ENCODE assay signal across 10 cellular contexts in the genomic region with DNA sequence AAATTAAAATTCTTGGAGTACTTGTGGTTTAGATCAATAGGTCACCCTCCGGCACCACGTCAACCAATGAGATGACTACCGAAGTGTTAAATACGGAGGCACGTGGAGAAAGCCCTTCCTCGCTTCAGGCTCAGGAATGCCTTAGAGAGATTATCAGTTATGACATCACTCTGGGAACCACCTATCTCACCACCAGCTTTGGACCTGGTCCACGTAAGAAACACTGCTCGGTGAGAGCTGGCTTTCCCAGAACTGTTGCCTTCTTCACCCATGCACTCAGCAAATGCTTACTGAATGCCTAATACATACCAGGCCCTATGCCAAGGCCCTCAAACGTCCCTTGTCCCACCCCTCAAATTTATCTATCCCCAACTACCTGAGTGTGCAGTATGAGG.
DNase-seq lines count a peak whose midpoint lies in the region; TF ChIP-seq lines count a peak whose summit lies in the region.
"Had no signal": no experiment of that assay in that cellular context is flagged by ENCODE, and none has a peak within 500 bp of the region (broad histone marks: within the 10 kb centered on the region; RNA-seq: fewer than 3 reads in every experiment).

No MANE protein-coding gene starts in this region.

- peaks cover 0 to 62% (median 26%) of the 10 kb centered on the region in 4 donors for H3K4me1 ChIP-seq in tibial artery

- H3K9me3 Mint-ChIP-seq in HFFc6 = no peaks in the 10 kb centered on the region
- H3K9me3 Mint-ChIP-seq in brain = no peaks in the 10 kb centered on the region
- H3K9me3 Mint-ChIP-seq in mesothelial cell of epicardium = no peaks in the 10 kb centered on the region
- H3K9me3 Mint-ChIP-seq: GM23338 had no signal

- DNase-seq in HFFc6 (peak; percentile 85), mesothelial cell of epicardium (ENCODE audit: low spot score in 2 of 2, unreplicated experiment in 2 of 2) (no peak), tibial artery (peak in 1 of 2 donors; percentile 54), nucleus accumbens (lab: John Stamatoyannopoulos, UW) (no peak), DMS153 (lab: John Stamatoyannopoulos, UW) (no peak)
- DNase-seq in stimulated activated CD4-positive, alpha-beta T cell treated with anti-CD3 and anti-CD28 coated beads, Interleukin-4, amount 100 ng/mL, for 4 hours = no peak
- DNase-seq: activated CD8-positive, alpha-beta memory T cell treated with anti-CD3 and anti-CD28 coated beads, Interleukin-2, amount 50 U/mL, for 4 hours; NCI-H2029 had no signal

- no peaks in the 10 kb centered on the region for H3K27me3 ChIP-seq in tibial artery

- TF ChIP-seq CTCF in HFFc6 (IDR thresholded peaks at IDR 0.05) (no peak), brain (conservative IDR thresholded peaks at IDR 0.05) (no peak), mesothelial cell of epicardium (IDR thresholded peaks at IDR 0.05; ENCODE audit: unreplicated experiment) (no peak), tibial artery (IDR thresholded peaks at IDR 0.05) (no peak)

- H3K4me3 Mint-ChIP-seq in HFFc6 (peak overlapping the region; percentile 69), brain (no peak overlapping the region), mesothelial cell of epicardium (no peak overlapping the region)
- H3K4me3 Mint-ChIP-seq: GM23338 had no signal

- H3K4me1 Mint-ChIP-seq in HFFc6 (ENCODE audit: low read depth) (peaks cover 70% of the 10 kb centered on the region), brain (peaks cover 37% of the 10 kb centered on the region), mesothelial cell of epicardium (peaks cover 72% of the 10 kb centered on the region)

- 0 out of 2 replicates have a peak, but pooled peaks cover 5% of the 10 kb centered on the region for H3K36me3 Mint-ChIP-seq in HFFc6 (ENCODE audit: low read depth)
- peaks cover 32% of the 10 kb centered on the region for H3K36me3 Mint-ChIP-seq in brain
- peaks cover 5% of the 10 kb centered on the region for H3K36me3 Mint-ChIP-seq in mesothelial cell of epicardium

- no peaks in the 10 kb centered on the region for H3K9me3 ChIP-seq in tibial artery

- H3K27ac Mint-ChIP-seq in HFFc6 = peak overlapping the region; percentile 88
- peak overlapping the region in 3 of 5 experiments; percentile 13 to 89 (median 62) for H3K27ac Mint-ChIP-seq in brain
- peak overlapping the region; percentile 40 for H3K27ac Mint-ChIP-seq in mesothelial cell of epicardium
- H3K27ac Mint-ChIP-seq: GM23338 had no signal

- no peak overlapping the region for H3K4me3 ChIP-seq in tibial artery
- H3K4me3 ChIP-seq: GM23338 had no signal

- peaks cover 2% of the 10 kb centered on the region; the same call in 1 of the 2 replicates for H3K27me3 Mint-ChIP-seq in HFFc6 (ENCODE audit: insufficient read depth)
- no peaks in the 10 kb centered on the region for H3K27me3 Mint-ChIP-seq in brain
- H3K27me3 Mint-ChIP-seq in mesothelial cell of epicardium (ENCODE audit: low read depth) = no peaks in the 10 kb centered on the region

- H3K27ac ChIP-seq in tibial artery = peak overlapping the region; percentile 18 to 46

- intact Hi-C loops in tibial artery (cut with DNase I; ENCODE audit: low total_unique reads) = no loop called here

- peaks cover 0 to 10% (median 0%) of the 10 kb centered on the region in 3 donors for H3K36me3 ChIP-seq in tibial artery
